In the genomic region with DNA sequence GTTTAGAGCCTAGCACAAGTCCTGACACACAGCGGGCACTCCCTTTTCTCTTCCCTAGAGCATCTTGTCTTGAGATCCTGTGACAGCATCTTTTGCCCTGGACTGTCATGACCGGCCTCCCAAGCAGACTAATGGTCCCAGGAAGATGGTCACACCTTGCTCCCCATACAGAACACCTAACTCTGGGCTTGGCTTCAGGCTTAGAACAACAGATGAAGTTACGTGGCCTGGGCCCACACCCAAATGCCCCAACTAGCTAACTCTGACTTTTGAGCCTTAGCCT, we compare ENCODE assay signal across 8 cellular contexts. TPM values are rescaled to one million over a fixed set of nuclear protein-coding genes. Genes with fewer than 3 reads are reported as not detected.
DNase-seq lines count a peak whose midpoint lies in the region; ATAC-seq and TF ChIP-seq lines count a peak whose summit lies in the region.

No MANE protein-coding gene starts in this region.

- H3K9me3 Mint-ChIP-seq in activated T-cell treated with anti-CD3 and anti-CD28 coated beads, Interleukin-2, amount 50 U/mL, for 4 hours: no peaks in the 10 kb centered on the region
- no peaks in the 10 kb centered on the region for H3K9me3 Mint-ChIP-seq in memory B cell

- H3K4me1 Mint-ChIP-seq in activated T-cell treated with anti-CD3 and anti-CD28 coated beads, Interleukin-2, amount 50 U/mL, for 4 hours (ENCODE audit: low read depth): peaks cover 30% of the 10 kb centered on the region
- H3K4me1 Mint-ChIP-seq in memory B cell: peaks cover 16% of the 10 kb centered on the region

- peak overlapping the region; percentile 97 for H3K27ac Mint-ChIP-seq in memory B cell

- peak overlapping the region; percentile 92 for H3K27ac ChIP-seq in angular gyrus (ENCODE audit: low read depth, low read length)
- H3K27ac ChIP-seq in tibial artery: peak overlapping the region; percentile 94 to 99

- H3K36me3 ChIP-seq in tibial artery: peaks cover 0 to 12% (median 6%) of the 10 kb centered on the region in 3 donors

- intact Hi-C loops in tibial artery (cut with DNase I; ENCODE audit: low total_unique reads): loop anchor here (10.0 kb wide), 1 partner anchor 62 kb away; a partner anchor contains a TSS

- no peaks in the 10 kb centered on the region for H3K27me3 Mint-ChIP-seq in activated T-cell treated with anti-CD3 and anti-CD28 coated beads, Interleukin-2, amount 50 U/mL, for 4 hours (ENCODE audit: low read depth)
- peaks cover 1% of the 10 kb centered on the region for H3K27me3 Mint-ChIP-seq in memory B cell

- no peaks in the 10 kb centered on the region for H3K9me3 ChIP-seq in tibial artery

- H3K27me3 ChIP-seq in tibial artery: no peaks in the 10 kb centered on the region

- peak overlapping the region; percentile 80 to 97 for H3K4me3 ChIP-seq in tibial artery

- no peak for TF ChIP-seq CTCF in tibial artery (IDR thresholded peaks at IDR 0.05)

- no peak for DNase-seq in activated T-cell treated with anti-CD3 and anti-CD28 coated beads, Interleukin-2, amount 50 U/mL, for 4 hours
- DNase-seq in activated T-cell treated with anti-CD3 and anti-CD28 coated beads for 4 hours (no peak), memory B cell (ENCODE audit: low spot score in 2 of 2) (no peak), tibial artery (no peak), NCI-H82 (lab: John Stamatoyannopoulos, UW) (no peak)

- peaks cover 3% of the 10 kb centered on the region for H3K36me3 Mint-ChIP-seq in activated T-cell treated with anti-CD3 and anti-CD28 coated beads, Interleukin-2, amount 50 U/mL, for 4 hours (ENCODE audit: insufficient read depth)
- H3K36me3 Mint-ChIP-seq in memory B cell: no peaks in the 10 kb centered on the region

- H3K4me1 ChIP-seq in tibial artery: peaks cover 0 to 41% (median 25%) of the 10 kb centered on the region in 4 donors

- H3K4me3 Mint-ChIP-seq in activated T-cell treated with anti-CD3 and anti-CD28 coated beads, Interleukin-2, amount 50 U/mL, for 4 hours: peak overlapping the region; percentile 90
- H3K4me3 Mint-ChIP-seq in memory B cell: peak overlapping the region; percentile 91

- ATAC-seq in activated T-cell treated with anti-CD3 and anti-CD28 coated beads, Interleukin-2, amount 50 U/mL, for 4 hours: no peak
- ATAC-seq in memory B cell (ENCODE audit: low read depth) (no peak), HG03095 (IDR thresholded peaks at IDR 0.05; ENCODE audit: unreplicated experiment) (no peak), HG02588 (IDR thresholded peaks at IDR 0.05; ENCODE audit: unreplicated experiment) (no peak)

RNA-seq across cellular contexts. Expression of a gene that starts 0.8 kb away (rescaled TPM):
- total RNA-seq in activated T-cell treated with anti-CD3 and anti-CD28 coated beads, Interleukin-2, amount 50 U/mL, for 4 hours: 10 to 100 TPM; 37.2 to 39.0 (median 38.2) TPM

RNA-seq across cellular contexts. Expression of a gene that starts 12.6 kb away (rescaled TPM):
- not detected for total RNA-seq in activated T-cell treated with anti-CD3 and anti-CD28 coated beads, Interleukin-2, amount 50 U/mL, for 4 hours

RNA-seq across cellular contexts. Expression of a gene that starts 15.9 kb away (rescaled TPM):
- 1 to 10 TPM; 1.4 to 1.8 (median 1.4) TPM for total RNA-seq in activated T-cell treated with anti-CD3 and anti-CD28 coated beads, Interleukin-2, amount 50 U/mL, for 4 hours

RNA-seq across cellular contexts. Expression of a gene that starts 26.6 kb away (rescaled TPM):
- total RNA-seq in activated T-cell treated with anti-CD3 and anti-CD28 coated beads, Interleukin-2, amount 50 U/mL, for 4 hours: 10 to 100 TPM; 27.7 to 28.7 (median 27.8) TPM
